In genomic region chr5:91271999-91272398, GRCh38 we compare ENCODE assay signal across 14 cellular contexts.
DNase-seq lines count a peak whose midpoint lies in the region; ATAC-seq and TF ChIP-seq lines count a peak whose summit lies in the region.
"Had no signal": no experiment of that assay in that cellular context is flagged by ENCODE, and none has a peak within 500 bp of the region (broad histone marks: within the 10 kb centered on the region; RNA-seq: fewer than 3 reads in every experiment).

No MANE protein-coding gene starts in this region.

- H3K36me3 ChIP-seq in H7 (replicated peaks; ENCODE audit: control insufficient read depth, insufficient read depth, low read length) = no peaks in the 10 kb centered on the region
- H3K36me3 ChIP-seq: lower lobe of right lung had no signal

- no peaks in the 10 kb centered on the region for H3K9me3 Mint-ChIP-seq in endothelial cell (ENCODE audit: unreplicated experiment)
- no peaks in the 10 kb centered on the region for H3K9me3 Mint-ChIP-seq in activated naive CD8-positive, alpha-beta T cell treated with anti-CD3 and anti-CD28 coated beads, Interleukin-2, amount 50 U/mL, for 24 hours

- DNase-seq in GM10248 (ENCODE audit: extremely low spot score) (peak; percentile 21), endothelial cell (ENCODE audit: low spot score) (no peak), H7 (no peak), cortex of kidney (lab: John Stamatoyannopoulos, UW) (no peak)
- no peak for DNase-seq in activated naive CD8-positive, alpha-beta T cell treated with anti-CD3 and anti-CD28 coated beads, Interleukin-2, amount 50 U/mL, for 24 hours
- DNase-seq: head of caudate nucleus; lower lobe of right lung; NCI-H1694; occipital lobe; stimulated activated CD4-positive, alpha-beta T cell treated with anti-CD3 and anti-CD28 coated beads, Interleukin-15, amount 100 ng/mL, for 24 hours had no signal

- no peak for TF ChIP-seq CTCF in GM10248 (IDR thresholded peaks at IDR 0.05; ENCODE audit: control extremely low read depth, extremely low read depth, low read depth, missing control alignments)
- TF ChIP-seq CTCF in endothelial cell (IDR thresholded peaks at IDR 0.05; ENCODE audit: unreplicated experiment) = no peak

- POLR2A ChIA-PET in GM10248 (lab: Yijun Ruan, JAX) = interaction anchor here (1.0 kb wide), 1 partner anchor 111 kb away, joined by 6 read pairs; the partner anchor contains the start of gene ARRDC3

- no peak overlapping the region for H3K4me3 Mint-ChIP-seq in endothelial cell (ENCODE audit: unreplicated experiment)
- no peak overlapping the region for H3K4me3 Mint-ChIP-seq in activated naive CD8-positive, alpha-beta T cell treated with anti-CD3 and anti-CD28 coated beads, Interleukin-2, amount 50 U/mL, for 24 hours

- H3K4me3 ChIP-seq in H7 (ENCODE audit: insufficient read depth, low read depth, low read length) = no peak overlapping the region
- H3K4me3 ChIP-seq: A549, lower lobe of right lung had no signal

- H3K36me3 Mint-ChIP-seq in endothelial cell (ENCODE audit: low read depth, unreplicated experiment) = no peaks in the 10 kb centered on the region
- H3K36me3 Mint-ChIP-seq in activated naive CD8-positive, alpha-beta T cell treated with anti-CD3 and anti-CD28 coated beads, Interleukin-2, amount 50 U/mL, for 24 hours (ENCODE audit: low read depth) = peaks cover 1% of the 10 kb centered on the region

- H3K27me3 ChIP-seq in H7 (ENCODE audit: control insufficient read depth, insufficient read depth, low read length) = no peaks in the 10 kb centered on the region

- CTCF ChIA-PET in GM10248 (lab: Yijun Ruan, JAX) = interaction anchor here (0.8 to 3.4 kb wide), 3 partner anchors 53 to 118 kb away, joined by 3 to 20 read pairs (median 4); no protein-coding TSS in a partner anchor

- ATAC-seq in GM19397 (IDR thresholded peaks at IDR 0.05; ENCODE audit: unreplicated experiment) = peak; percentile 62
- peak; percentile 62 for ATAC-seq in HG02759 (IDR thresholded peaks at IDR 0.05; ENCODE audit: unreplicated experiment)
- ATAC-seq in HG03432 (IDR thresholded peaks at IDR 0.05; ENCODE audit: unreplicated experiment) = peak; percentile 59
- no peak for ATAC-seq in activated naive CD8-positive, alpha-beta T cell treated with anti-CD3 and anti-CD28 coated beads, Interleukin-2, amount 50 U/mL, for 24 hours
- ATAC-seq: A549, lower lobe of right lung had no signal

- no peak overlapping the region for H3K27ac Mint-ChIP-seq in endothelial cell (ENCODE audit: unreplicated experiment)
- no peak overlapping the region for H3K27ac Mint-ChIP-seq in activated naive CD8-positive, alpha-beta T cell treated with anti-CD3 and anti-CD28 coated beads, Interleukin-2, amount 50 U/mL, for 24 hours

- H3K27me3 Mint-ChIP-seq in endothelial cell (ENCODE audit: unreplicated experiment) = no peaks in the 10 kb centered on the region
- no peaks in the 10 kb centered on the region for H3K27me3 Mint-ChIP-seq in activated naive CD8-positive, alpha-beta T cell treated with anti-CD3 and anti-CD28 coated beads, Interleukin-2, amount 50 U/mL, for 24 hours

- peaks cover 3% of the 10 kb centered on the region for H3K4me1 Mint-ChIP-seq in endothelial cell (ENCODE audit: unreplicated experiment)
- peaks cover 14% of the 10 kb centered on the region for H3K4me1 Mint-ChIP-seq in activated naive CD8-positive, alpha-beta T cell treated with anti-CD3 and anti-CD28 coated beads, Interleukin-2, amount 50 U/mL, for 24 hours
